In the genomic region with DNA sequence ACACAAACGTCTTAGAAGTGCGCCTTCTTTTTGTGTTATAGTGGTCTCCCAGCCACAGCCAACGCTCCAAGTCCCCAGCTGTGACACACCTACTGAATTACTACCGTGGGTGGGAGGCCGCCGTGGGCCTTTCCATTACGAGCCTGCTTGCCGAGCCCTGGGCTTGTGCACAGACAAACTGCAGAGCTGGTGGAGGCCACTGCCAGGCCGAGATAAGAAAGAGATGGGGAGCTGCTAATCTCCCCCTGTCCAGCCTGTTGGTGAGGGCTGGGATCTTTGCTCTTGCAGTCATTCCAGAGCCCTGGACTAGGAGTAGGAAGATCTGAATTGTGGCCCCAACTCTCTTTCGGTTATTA, we compare ENCODE assay signal across 1 cellular context.
TF ChIP-seq lines count a peak whose summit lies in the region.

No MANE protein-coding gene starts in this region.

TF ChIP-seq in K562, 482 proteins besides CTCF, POLR2A, EP300 and RAD21 (continued from another document and continues in another):
- TF ChIP-seq, protein P1, sequence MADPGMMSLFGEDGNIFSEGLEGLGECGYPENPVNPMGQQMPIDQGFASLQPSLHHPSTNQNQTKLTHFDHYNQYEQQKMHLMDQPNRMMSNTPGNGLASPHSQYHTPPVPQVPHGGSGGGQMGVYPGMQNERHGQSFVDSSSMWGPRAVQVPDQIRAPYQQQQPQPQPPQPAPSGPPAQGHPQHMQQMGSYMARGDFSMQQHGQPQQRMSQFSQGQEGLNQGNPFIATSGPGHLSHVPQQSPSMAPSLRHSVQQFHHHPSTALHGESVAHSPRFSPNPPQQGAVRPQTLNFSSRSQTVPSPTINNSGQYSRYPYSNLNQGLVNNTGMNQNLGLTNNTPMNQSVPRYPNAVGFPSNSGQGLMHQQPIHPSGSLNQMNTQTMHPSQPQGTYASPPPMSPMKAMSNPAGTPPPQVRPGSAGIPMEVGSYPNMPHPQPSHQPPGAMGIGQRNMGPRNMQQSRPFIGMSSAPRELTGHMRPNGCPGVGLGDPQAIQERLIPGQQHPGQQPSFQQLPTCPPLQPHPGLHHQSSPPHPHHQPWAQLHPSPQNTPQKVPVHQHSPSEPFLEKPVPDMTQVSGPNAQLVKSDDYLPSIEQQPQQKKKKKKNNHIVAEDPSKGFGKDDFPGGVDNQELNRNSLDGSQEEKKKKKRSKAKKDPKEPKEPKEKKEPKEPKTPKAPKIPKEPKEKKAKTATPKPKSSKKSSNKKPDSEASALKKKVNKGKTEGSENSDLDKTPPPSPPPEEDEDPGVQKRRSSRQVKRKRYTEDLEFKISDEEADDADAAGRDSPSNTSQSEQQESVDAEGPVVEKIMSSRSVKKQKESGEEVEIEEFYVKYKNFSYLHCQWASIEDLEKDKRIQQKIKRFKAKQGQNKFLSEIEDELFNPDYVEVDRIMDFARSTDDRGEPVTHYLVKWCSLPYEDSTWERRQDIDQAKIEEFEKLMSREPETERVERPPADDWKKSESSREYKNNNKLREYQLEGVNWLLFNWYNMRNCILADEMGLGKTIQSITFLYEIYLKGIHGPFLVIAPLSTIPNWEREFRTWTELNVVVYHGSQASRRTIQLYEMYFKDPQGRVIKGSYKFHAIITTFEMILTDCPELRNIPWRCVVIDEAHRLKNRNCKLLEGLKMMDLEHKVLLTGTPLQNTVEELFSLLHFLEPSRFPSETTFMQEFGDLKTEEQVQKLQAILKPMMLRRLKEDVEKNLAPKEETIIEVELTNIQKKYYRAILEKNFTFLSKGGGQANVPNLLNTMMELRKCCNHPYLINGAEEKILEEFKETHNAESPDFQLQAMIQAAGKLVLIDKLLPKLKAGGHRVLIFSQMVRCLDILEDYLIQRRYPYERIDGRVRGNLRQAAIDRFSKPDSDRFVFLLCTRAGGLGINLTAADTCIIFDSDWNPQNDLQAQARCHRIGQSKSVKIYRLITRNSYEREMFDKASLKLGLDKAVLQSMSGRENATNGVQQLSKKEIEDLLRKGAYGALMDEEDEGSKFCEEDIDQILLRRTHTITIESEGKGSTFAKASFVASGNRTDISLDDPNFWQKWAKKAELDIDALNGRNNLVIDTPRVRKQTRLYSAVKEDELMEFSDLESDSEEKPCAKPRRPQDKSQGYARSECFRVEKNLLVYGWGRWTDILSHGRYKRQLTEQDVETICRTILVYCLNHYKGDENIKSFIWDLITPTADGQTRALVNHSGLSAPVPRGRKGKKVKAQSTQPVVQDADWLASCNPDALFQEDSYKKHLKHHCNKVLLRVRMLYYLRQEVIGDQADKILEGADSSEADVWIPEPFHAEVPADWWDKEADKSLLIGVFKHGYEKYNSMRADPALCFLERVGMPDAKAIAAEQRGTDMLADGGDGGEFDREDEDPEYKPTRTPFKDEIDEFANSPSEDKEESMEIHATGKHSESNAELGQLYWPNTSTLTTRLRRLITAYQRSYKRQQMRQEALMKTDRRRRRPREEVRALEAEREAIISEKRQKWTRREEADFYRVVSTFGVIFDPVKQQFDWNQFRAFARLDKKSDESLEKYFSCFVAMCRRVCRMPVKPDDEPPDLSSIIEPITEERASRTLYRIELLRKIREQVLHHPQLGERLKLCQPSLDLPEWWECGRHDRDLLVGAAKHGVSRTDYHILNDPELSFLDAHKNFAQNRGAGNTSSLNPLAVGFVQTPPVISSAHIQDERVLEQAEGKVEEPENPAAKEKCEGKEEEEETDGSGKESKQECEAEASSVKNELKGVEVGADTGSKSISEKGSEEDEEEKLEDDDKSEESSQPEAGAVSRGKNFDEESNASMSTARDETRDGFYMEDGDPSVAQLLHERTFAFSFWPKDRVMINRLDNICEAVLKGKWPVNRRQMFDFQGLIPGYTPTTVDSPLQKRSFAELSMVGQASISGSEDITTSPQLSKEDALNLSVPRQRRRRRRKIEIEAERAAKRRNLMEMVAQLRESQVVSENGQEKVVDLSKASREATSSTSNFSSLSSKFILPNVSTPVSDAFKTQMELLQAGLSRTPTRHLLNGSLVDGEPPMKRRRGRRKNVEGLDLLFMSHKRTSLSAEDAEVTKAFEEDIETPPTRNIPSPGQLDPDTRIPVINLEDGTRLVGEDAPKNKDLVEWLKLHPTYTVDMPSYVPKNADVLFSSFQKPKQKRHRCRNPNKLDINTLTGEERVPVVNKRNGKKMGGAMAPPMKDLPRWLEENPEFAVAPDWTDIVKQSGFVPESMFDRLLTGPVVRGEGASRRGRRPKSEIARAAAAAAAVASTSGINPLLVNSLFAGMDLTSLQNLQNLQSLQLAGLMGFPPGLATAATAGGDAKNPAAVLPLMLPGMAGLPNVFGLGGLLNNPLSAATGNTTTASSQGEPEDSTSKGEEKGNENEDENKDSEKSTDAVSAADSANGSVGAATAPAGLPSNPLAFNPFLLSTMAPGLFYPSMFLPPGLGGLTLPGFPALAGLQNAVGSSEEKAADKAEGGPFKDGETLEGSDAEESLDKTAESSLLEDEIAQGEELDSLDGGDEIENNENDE (IDR thresholded peaks at IDR 0.05; ENCODE audit: low read depth, low read length) = no peak
- TF ChIP-seq TBP (optimal IDR thresholded peaks at IDR 0.05; ENCODE audit: low read depth, low read length) (no peak), STAG1 (CRISPR knock-in tag; IDR thresholded peaks at IDR 0.05; ENCODE audit: borderline replicate concordance) (no peak), SMARCC2 (IDR thresholded peaks at IDR 0.05; ENCODE audit: low read depth) (peak; percentile 75; the same call in 1 of the 2 replicates), KLF6 (CRISPR knock-in tag; IDR thresholded peaks at IDR 0.05; ENCODE audit: borderline replicate concordance) (no peak), NFIC (IDR thresholded peaks at IDR 0.05) (peak; percentile 87), BCL6 (CRISPR knock-in tag; IDR thresholded peaks at IDR 0.05) (no peak), RBM15 (IDR thresholded peaks at IDR 0.05; ENCODE audit: insufficient read depth, low read length) (no peak), NFYB (IDR thresholded peaks at IDR 0.05; ENCODE audit: extremely low read depth, insufficient read length) (no peak), ESRRB (CRISPR knock-in tag; IDR thresholded peaks at IDR 0.05; ENCODE audit: borderline replicate concordance) (no peak), RBM22 (IDR thresholded peaks at IDR 0.05; ENCODE audit: low read depth, low read length, poor library complexity, severe bottlenecking) (no peak), TRIM28 (IDR thresholded peaks at IDR 0.05) (no peak), ZNF224 (CRISPR knock-in tag; IDR thresholded peaks at IDR 0.05) (no peak), ZNF444 (CRISPR knock-in tag; IDR thresholded peaks at IDR 0.05) (no peak), CEBPB (tag; IDR thresholded peaks at IDR 0.05) (no peak), JUN (IDR thresholded peaks at IDR 0.05; ENCODE audit: borderline replicate concordance, low read depth, low read length) (no peak), JUN (CRISPR knock-in tag; IDR thresholded peaks at IDR 0.05; ENCODE audit: borderline replicate concordance) (no peak), SMARCE1 (IDR thresholded peaks at IDR 0.05) (peak; percentile 86), SIX5 (IDR thresholded peaks at IDR 0.05; ENCODE audit: borderline replicate concordance in 1 of 2, insufficient read depth in 1 of 2, low read depth in 1 of 2, low read length in 2 of 2) (no peak), HNRNPUL1 (IDR thresholded peaks at IDR 0.05; ENCODE audit: low read length) (no peak), RBM17 (IDR thresholded peaks at IDR 0.05; ENCODE audit: borderline replicate concordance, low read depth, low read length) (no peak), ZZZ3 (IDR thresholded peaks at IDR 0.05) (no peak), NR2C2 (CRISPR knock-in tag; IDR thresholded peaks at IDR 0.05) (no peak; the same call in 1 of the 2 replicates), NR2C2 (tag; IDR thresholded peaks at IDR 0.05) (no peak), ZNF561 (CRISPR knock-in tag; conservative IDR thresholded peaks at IDR 0.05) (no peak), NUFIP1 (IDR thresholded peaks at IDR 0.05; ENCODE audit: partially characterized antibody) (no peak), ZFX (CRISPR knock-in tag; IDR thresholded peaks at IDR 0.05) (peak; percentile 88), HDGF (IDR thresholded peaks at IDR 0.05) (no peak), ZNF583 (CRISPR knock-in tag; IDR thresholded peaks at IDR 0.05) (no peak)
- TF ChIP-seq, protein P2, sequence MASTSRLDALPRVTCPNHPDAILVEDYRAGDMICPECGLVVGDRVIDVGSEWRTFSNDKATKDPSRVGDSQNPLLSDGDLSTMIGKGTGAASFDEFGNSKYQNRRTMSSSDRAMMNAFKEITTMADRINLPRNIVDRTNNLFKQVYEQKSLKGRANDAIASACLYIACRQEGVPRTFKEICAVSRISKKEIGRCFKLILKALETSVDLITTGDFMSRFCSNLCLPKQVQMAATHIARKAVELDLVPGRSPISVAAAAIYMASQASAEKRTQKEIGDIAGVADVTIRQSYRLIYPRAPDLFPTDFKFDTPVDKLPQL (IDR thresholded peaks at IDR 0.05; ENCODE audit: extremely low read depth, insufficient read length) = no peak
- TF ChIP-seq, protein P3, sequence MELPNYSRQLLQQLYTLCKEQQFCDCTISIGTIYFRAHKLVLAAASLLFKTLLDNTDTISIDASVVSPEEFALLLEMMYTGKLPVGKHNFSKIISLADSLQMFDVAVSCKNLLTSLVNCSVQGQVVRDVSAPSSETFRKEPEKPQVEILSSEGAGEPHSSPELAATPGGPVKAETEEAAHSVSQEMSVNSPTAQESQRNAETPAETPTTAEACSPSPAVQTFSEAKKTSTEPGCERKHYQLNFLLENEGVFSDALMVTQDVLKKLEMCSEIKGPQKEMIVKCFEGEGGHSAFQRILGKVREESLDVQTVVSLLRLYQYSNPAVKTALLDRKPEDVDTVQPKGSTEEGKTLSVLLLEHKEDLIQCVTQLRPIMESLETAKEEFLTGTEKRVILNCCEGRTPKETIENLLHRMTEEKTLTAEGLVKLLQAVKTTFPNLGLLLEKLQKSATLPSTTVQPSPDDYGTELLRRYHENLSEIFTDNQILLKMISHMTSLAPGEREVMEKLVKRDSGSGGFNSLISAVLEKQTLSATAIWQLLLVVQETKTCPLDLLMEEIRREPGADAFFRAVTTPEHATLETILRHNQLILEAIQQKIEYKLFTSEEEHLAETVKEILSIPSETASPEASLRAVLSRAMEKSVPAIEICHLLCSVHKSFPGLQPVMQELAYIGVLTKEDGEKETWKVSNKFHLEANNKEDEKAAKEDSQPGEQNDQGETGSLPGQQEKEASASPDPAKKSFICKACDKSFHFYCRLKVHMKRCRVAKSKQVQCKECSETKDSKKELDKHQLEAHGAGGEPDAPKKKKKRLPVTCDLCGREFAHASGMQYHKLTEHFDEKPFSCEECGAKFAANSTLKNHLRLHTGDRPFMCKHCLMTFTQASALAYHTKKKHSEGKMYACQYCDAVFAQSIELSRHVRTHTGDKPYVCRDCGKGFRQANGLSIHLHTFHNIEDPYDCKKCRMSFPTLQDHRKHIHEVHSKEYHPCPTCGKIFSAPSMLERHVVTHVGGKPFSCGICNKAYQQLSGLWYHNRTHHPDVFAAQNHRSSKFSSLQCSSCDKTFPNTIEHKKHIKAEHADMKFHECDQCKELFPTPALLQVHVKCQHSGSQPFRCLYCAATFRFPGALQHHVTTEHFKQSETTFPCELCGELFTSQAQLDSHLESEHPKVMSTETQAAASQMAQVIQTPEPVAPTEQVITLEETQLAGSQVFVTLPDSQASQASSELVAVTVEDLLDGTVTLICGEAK (IDR thresholded peaks at IDR 0.05) = no peak
- TF ChIP-seq, protein P3 (CRISPR knock-in tag; IDR thresholded peaks at IDR 0.05) = 0 out of 2 replicates have a peak, but pooled peaks have one; percentile 16
- TF ChIP-seq, protein P4, sequence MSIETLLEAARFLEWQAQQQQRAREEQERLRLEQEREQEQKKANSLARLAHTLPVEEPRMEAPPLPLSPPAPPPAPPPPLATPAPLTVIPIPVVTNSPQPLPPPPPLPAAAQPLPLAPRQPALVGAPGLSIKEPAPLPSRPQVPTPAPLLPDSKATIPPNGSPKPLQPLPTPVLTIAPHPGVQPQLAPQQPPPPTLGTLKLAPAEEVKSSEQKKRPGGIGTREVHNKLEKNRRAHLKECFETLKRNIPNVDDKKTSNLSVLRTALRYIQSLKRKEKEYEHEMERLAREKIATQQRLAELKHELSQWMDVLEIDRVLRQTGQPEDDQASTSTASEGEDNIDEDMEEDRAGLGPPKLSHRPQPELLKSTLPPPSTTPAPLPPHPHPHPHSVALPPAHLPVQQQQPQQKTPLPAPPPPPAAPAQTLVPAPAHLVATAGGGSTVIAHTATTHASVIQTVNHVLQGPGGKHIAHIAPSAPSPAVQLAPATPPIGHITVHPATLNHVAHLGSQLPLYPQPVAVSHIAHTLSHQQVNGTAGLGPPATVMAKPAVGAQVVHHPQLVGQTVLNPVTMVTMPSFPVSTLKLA (conservative IDR thresholded peaks at IDR 0.05) = peak in 1 of 2 experiments; percentile 1; a peak in 2 of 4 replicates
- TF ChIP-seq, protein P5, sequence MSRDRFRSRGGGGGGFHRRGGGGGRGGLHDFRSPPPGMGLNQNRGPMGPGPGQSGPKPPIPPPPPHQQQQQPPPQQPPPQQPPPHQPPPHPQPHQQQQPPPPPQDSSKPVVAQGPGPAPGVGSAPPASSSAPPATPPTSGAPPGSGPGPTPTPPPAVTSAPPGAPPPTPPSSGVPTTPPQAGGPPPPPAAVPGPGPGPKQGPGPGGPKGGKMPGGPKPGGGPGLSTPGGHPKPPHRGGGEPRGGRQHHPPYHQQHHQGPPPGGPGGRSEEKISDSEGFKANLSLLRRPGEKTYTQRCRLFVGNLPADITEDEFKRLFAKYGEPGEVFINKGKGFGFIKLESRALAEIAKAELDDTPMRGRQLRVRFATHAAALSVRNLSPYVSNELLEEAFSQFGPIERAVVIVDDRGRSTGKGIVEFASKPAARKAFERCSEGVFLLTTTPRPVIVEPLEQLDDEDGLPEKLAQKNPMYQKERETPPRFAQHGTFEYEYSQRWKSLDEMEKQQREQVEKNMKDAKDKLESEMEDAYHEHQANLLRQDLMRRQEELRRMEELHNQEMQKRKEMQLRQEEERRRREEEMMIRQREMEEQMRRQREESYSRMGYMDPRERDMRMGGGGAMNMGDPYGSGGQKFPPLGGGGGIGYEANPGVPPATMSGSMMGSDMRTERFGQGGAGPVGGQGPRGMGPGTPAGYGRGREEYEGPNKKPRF (IDR thresholded peaks at IDR 0.05; ENCODE audit: low read depth, low read length) = no peak
